Comparison of ENCODE assay signal across 10 cellular contexts in the genomic region with DNA sequence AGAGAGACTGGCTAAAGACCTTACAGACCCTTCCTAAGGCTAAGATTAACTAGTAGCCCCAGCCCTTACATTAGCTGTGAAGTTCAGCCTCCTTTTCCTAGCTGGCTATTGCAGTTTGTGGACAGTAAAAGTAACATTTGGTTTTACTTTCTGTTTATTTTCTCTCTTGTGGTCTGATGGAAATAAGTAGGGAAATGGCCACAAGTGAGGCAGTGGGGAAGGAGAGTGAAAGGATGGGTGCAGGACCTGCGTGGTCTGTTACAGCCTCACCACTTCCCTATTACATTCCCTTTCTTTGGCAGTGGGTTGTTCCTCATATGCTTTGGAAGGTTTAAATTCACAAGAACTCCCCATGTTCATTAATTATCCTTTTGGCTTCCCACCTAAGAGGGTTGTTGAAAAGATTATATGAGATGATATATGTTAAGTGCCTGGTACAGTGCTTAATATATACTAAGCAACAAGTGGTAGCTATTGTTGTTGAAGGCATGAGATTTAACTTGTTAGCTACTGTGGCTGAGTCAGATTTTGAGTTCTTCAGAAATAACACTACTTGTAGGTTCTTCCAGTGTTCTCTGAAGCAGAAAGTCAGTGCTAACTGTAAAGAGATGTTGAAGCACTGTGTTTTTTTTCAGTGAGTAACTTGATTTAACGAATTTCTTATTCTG.
DNase-seq lines count a peak whose midpoint lies in the region; ATAC-seq, FAIRE-seq and TF ChIP-seq lines count a peak whose summit lies in the region.
"Had no signal": no experiment of that assay in that cellular context is flagged by ENCODE, and none has a peak within 500 bp of the region (broad histone marks: within the 10 kb centered on the region; RNA-seq: fewer than 3 reads in every experiment).

No MANE protein-coding gene starts in this region.

- no peak for TF ChIP-seq EP300 in GM12878 (IDR thresholded peaks at IDR 0.05; ENCODE audit: borderline replicate concordance in 1 of 2, control insufficient read depth in 1 of 2, low read depth in 2 of 2, low read length in 2 of 2)

- peaks cover 4 to 32% of the 10 kb centered on the region in 2 experiments for H3K36me3 ChIP-seq in GM12878 (ENCODE audit: control insufficient read depth in 2 of 2, insufficient read depth in 2 of 2, low read length in 1 of 2)

- H2AFZ ChIP-seq in GM12878 (ENCODE audit: control insufficient read depth, low read depth, low read length), result no peak overlapping the region

- DNase-seq in Daoy (ENCODE audit: low read depth) (peak; percentile 26), GM12878 (ENCODE audit: low read depth, low spot score) (no peak), glomerular visceral epithelial cell (ENCODE audit: extremely low spot score) (no peak), NCI-H1930 (lab: John Stamatoyannopoulos, UW) (no peak), amniotic stem cell (lab: John Stamatoyannopoulos, UW) (no peak)
- DNase-seq: hypothalamus, SW 1271 had no signal

- H3K27me3 ChIP-seq in GM12878 (replicated peaks in 1 of 2; ENCODE audit: control insufficient read depth in 2 of 2, insufficient read depth in 2 of 2, low read length in 1 of 2), result no peaks in the 10 kb centered on the region

- H3K9ac ChIP-seq in GM12878 (ENCODE audit: control insufficient read depth, insufficient read depth, low read length), result no peak overlapping the region

- RAD21 ChIA-PET in GM12878 (lab: Charles Lee; ENCODE audit: unreplicated experiment), result interaction anchor here (1.3 to 2.7 kb wide), 2 partner anchors 9 to 202 kb away, joined by 3 to 17 read pairs; no protein-coding TSS in a partner anchor

- ATAC-seq in GM21447 (IDR thresholded peaks at IDR 0.05; ENCODE audit: unreplicated experiment), result peak; percentile 74
- peak; percentile 68 for ATAC-seq in HG03354 (IDR thresholded peaks at IDR 0.05; ENCODE audit: poor library complexity, severe bottlenecking, unreplicated experiment)
- ATAC-seq in GM12878, result peak; percentile 38
- ATAC-seq in HG03565 (IDR thresholded peaks at IDR 0.05; ENCODE audit: unreplicated experiment), result no peak

- no peaks in the 10 kb centered on the region for H3K79me2 ChIP-seq in GM12878 (ENCODE audit: control insufficient read depth, insufficient read depth, low read length)

- TF ChIP-seq CTCF in GM12878 (IDR thresholded peaks at IDR 0.05 in 2 of 3, conservative IDR thresholded peaks at IDR 0.05 in 1 of 3; ENCODE audit: control insufficient read depth in 2 of 3, extremely low read depth in 1 of 3, insufficient read depth in 1 of 3, low read depth in 3 of 3, low read length in 3 of 3), result no peak

- CTCF ChIA-PET in GM12878 (lab: Yijun Ruan, JAX), result interaction anchor here (0.9 to 4.0 kb wide), 11 partner anchors 9 to 245 kb away, joined by 3 to 25 read pairs (median 3); no protein-coding TSS in a partner anchor

- TF ChIP-seq RAD21 in GM12878 (IDR thresholded peaks at IDR 0.05; ENCODE audit: insufficient read depth, low read depth, low read length), result no peak

- H3K4me2 ChIP-seq in GM12878 (ENCODE audit: control insufficient read depth, insufficient read depth), result no peak overlapping the region; the same call in 1 of the 2 replicates

- peaks cover 9% of the 10 kb centered on the region; the same call in 1 of the 2 replicates for H3K4me1 ChIP-seq in GM12878 (ENCODE audit: control insufficient read depth, insufficient read depth, low read length)

- peak overlapping the region; percentile 46; the same call in 1 of the 2 replicates for H3K27ac ChIP-seq in GM12878 (ENCODE audit: control insufficient read depth, insufficient read depth)

- in situ Hi-C loops in GM12878 (cut with MboI), result no loop called here

- H4K20me1 ChIP-seq in GM12878 (ENCODE audit: control insufficient read depth, insufficient read depth), result no peaks in the 10 kb centered on the region

- SMC1A ChIA-PET in GM12878 (lab: Charles Lee; ENCODE audit: uncharacterized antibody, unreplicated experiment), result interaction anchor here (0.6 to 2.7 kb wide), 13 partner anchors 8 to 249 kb away, joined by 3 to 14 read pairs (median 3); no protein-coding TSS in a partner anchor

- no peaks in the 10 kb centered on the region for H3K9me3 ChIP-seq in GM12878 (replicated peaks; ENCODE audit: control insufficient read depth, insufficient read depth, low read length)

- TF ChIP-seq POLR2A in GM12878 (IDR thresholded peaks at IDR 0.05; ENCODE audit: low read depth, low read length), result no peak

- H3K4me3 ChIP-seq in GM12878, result no peak overlapping the region

- intact Hi-C loops in GM12878 (cut with micrococcal nuclease; ENCODE audit: unreplicated experiment), result no loop called here

- POLR2A ChIA-PET in GM12878 (lab: Charles Lee), result interaction anchor here (1.2 kb wide), 1 partner anchor 24 kb away, joined by 3 read pairs; no protein-coding TSS in a partner anchor

- no peak for FAIRE-seq in GM12878 (lab: Jason Lieb, UNC)

- no TSS peak for BruUV-seq in GM12878 (replicated peaks; lab: Mats Ljungman, UMichigan)

- WGBS in GM12878 (ENCODE audit: insufficient coverage, insufficient replicate concordance, low lambda C conversion rate, missing lambda C conversion rate), result 28% methylated on average over 2 of the region's 2 CpGs

TF ChIP-seq in GM12878, 131 proteins besides CTCF, POLR2A, EP300 and RAD21:
- TF ChIP-seq BACH1 (IDR thresholded peaks at IDR 0.05; ENCODE audit: borderline replicate concordance) (no peak), RUNX3 (IDR thresholded peaks at IDR 0.05; ENCODE audit: low read length) (peak; percentile 46), ZZZ3 (IDR thresholded peaks at IDR 0.05; ENCODE audit: control insufficient read depth, insufficient read length, low read depth) (no peak), EED (IDR thresholded peaks at IDR 0.05; ENCODE audit: low read depth) (no peak), STAT1 (conservative IDR thresholded peaks at IDR 0.05) (no peak), SPI1 (IDR thresholded peaks at IDR 0.05; ENCODE audit: borderline replicate concordance, insufficient read depth, low read depth, low read length) (peak; percentile 44; the same call in 1 of the 2 replicates)
- TF ChIP-seq, protein P1, sequence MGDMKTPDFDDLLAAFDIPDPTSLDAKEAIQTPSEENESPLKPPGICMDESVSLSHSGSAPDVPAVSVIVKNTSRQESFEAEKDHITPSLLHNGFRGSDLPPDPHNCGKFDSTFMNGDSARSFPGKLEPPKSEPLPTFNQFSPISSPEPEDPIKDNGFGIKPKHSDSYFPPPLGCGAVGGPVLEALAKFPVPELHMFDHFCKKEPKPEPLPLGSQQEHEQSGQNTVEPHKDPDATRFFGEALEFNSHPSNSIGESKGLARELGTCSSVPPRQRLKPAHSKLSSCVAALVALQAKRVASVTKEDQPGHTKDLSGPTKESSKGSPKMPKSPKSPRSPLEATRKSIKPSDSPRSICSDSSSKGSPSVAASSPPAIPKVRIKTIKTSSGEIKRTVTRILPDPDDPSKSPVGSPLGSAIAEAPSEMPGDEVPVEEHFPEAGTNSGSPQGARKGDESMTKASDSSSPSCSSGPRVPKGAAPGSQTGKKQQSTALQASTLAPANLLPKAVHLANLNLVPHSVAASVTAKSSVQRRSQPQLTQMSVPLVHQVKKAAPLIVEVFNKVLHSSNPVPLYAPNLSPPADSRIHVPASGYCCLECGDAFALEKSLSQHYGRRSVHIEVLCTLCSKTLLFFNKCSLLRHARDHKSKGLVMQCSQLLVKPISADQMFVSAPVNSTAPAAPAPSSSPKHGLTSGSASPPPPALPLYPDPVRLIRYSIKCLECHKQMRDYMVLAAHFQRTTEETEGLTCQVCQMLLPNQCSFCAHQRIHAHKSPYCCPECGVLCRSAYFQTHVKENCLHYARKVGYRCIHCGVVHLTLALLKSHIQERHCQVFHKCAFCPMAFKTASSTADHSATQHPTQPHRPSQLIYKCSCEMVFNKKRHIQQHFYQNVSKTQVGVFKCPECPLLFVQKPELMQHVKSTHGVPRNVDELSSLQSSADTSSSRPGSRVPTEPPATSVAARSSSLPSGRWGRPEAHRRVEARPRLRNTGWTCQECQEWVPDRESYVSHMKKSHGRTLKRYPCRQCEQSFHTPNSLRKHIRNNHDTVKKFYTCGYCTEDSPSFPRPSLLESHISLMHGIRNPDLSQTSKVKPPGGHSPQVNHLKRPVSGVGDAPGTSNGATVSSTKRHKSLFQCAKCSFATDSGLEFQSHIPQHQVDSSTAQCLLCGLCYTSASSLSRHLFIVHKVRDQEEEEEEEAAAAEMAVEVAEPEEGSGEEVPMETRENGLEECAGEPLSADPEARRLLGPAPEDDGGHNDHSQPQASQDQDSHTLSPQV (IDR thresholded peaks at IDR 0.05), result no peak
- TF ChIP-seq, protein P2, sequence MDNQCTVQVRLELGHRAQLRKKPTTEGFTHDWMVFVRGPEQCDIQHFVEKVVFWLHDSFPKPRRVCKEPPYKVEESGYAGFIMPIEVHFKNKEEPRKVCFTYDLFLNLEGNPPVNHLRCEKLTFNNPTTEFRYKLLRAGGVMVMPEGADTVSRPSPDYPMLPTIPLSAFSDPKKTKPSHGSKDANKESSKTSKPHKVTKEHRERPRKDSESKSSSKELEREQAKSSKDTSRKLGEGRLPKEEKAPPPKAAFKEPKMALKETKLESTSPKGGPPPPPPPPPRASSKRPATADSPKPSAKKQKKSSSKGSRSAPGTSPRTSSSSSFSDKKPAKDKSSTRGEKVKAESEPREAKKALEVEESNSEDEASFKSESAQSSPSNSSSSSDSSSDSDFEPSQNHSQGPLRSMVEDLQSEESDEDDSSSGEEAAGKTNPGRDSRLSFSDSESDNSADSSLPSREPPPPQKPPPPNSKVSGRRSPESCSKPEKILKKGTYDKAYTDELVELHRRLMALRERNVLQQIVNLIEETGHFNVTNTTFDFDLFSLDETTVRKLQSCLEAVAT (IDR thresholded peaks at IDR 0.05), result no peak
- TF ChIP-seq, protein P3, sequence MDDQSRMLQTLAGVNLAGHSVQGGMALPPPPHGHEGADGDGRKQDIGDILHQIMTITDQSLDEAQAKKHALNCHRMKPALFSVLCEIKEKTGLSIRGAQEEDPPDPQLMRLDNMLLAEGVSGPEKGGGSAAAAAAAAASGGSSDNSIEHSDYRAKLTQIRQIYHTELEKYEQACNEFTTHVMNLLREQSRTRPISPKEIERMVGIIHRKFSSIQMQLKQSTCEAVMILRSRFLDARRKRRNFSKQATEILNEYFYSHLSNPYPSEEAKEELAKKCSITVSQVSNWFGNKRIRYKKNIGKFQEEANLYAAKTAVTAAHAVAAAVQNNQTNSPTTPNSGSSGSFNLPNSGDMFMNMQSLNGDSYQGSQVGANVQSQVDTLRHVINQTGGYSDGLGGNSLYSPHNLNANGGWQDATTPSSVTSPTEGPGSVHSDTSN (IDR thresholded peaks at IDR 0.05; ENCODE audit: insufficient replicate concordance, low read depth, low read length), result no peak
